ENCODE assay signal across 1 cellular context in genomic region chr2:25548587-25548986, GRCh38.
TF ChIP-seq lines count a peak whose summit lies in the region.

No MANE protein-coding gene starts in this region.

TF ChIP-seq in WTC11, 78 proteins besides CTCF, POLR2A, EP300 and RAD21 (continued from another document):
- TF ChIP-seq, protein P1, sequence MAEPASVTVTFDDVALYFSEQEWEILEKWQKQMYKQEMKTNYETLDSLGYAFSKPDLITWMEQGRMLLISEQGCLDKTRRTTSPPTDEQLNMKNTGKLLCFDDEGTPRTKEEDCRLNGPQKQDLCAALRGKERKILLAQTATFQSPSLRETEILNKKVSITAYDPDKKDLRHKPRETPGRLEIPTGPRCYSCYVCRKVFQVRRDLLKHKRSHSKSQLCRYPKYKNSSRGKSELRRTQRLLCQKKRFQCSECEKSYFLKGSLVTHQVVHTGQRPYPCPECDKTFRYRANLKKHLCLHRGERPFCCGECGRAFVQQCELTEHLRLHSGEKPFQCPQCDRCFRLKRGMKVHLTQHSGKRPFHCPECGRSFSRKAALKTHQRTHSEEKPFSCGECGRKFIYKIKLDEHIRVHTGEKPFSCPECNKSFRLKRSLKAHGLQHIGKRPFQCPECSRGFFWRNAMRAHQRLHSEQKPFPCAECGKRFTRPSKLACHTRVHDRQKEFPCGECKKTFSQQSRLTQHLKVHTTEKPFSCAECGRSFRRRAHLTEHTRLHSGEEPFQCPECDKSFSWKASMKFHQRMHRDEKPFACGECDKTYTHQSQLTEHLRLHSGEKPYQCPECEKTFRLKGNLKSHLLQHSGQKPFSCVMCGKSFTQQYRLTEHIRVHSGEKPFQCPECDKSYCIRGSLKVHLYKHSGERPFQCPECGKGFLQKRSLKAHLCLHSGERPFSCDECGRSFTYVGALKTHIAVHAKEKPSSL (CRISPR knock-in tag; conservative IDR thresholded peaks at IDR 0.05): no peak
- TF ChIP-seq ELF4 (CRISPR knock-in tag; IDR thresholded peaks at IDR 0.05; ENCODE audit: low read depth) (no peak), SMAD4 (CRISPR knock-in tag; IDR thresholded peaks at IDR 0.05) (no peak)
